ENCODE assay signal across 16 cellular contexts in genomic region chr1:22056921-22057320, GRCh38. TPM values are rescaled to one million over a fixed set of nuclear protein-coding genes. Genes with fewer than 3 reads are reported as not detected.
DNase-seq lines count a peak whose midpoint lies in the region; ATAC-seq and TF ChIP-seq lines count a peak whose summit lies in the region.
"Had no signal": no experiment of that assay in that cellular context is flagged by ENCODE, and none has a peak within 500 bp of the region (broad histone marks: within the 10 kb centered on the region; RNA-seq: fewer than 3 reads in every experiment).

No MANE protein-coding gene starts in this region.

- no peak overlapping the region for H2AFZ ChIP-seq in GM23248
- H2AFZ ChIP-seq: neural progenitor cell had no signal

- H3K4me2 ChIP-seq in GM23248 (ENCODE audit: unreplicated experiment), result peak overlapping the region; percentile 48
- H3K4me2 ChIP-seq: neural progenitor cell had no signal

- ATAC-seq in natural killer cell (no peak), HG03442 (IDR thresholded peaks at IDR 0.05; ENCODE audit: unreplicated experiment) (no peak)

- TF ChIP-seq CTCF in CD14-positive monocyte (IDR thresholded peaks at IDR 0.05) (no peak), natural killer cell (IDR thresholded peaks at IDR 0.05) (no peak)

- peaks cover 0 to 4% (median 0%) of the 10 kb centered on the region in 3 donors for H3K27me3 Mint-ChIP-seq in CD14-positive monocyte (ENCODE audit: low read depth in 3 of 3)
- H3K27me3 Mint-ChIP-seq in activated naive CD8-positive, alpha-beta T cell treated with anti-CD3 and anti-CD28 coated beads for 36 hours, result no peaks in the 10 kb centered on the region
- no peaks in the 10 kb centered on the region for H3K27me3 Mint-ChIP-seq in natural killer cell (ENCODE audit: low read depth in 2 of 2)

- peaks cover 89% of the 10 kb centered on the region for H3K79me2 ChIP-seq in GM23248 (ENCODE audit: insufficient read depth)

- peaks cover 71% of the 10 kb centered on the region for H4K20me1 ChIP-seq in GM23248 (ENCODE audit: insufficient read depth)

- peak overlapping the region; percentile 51; the same call in 1 of the 2 replicates for H3K4me3 ChIP-seq in GM23248
- H3K4me3 ChIP-seq: breast epithelium, neural progenitor cell had no signal

- H3K27ac Mint-ChIP-seq in CD14-positive monocyte, result peak overlapping the region in 6 of 7 donors; percentile 65 to 83 (median 76)
- peak overlapping the region; percentile 36 for H3K27ac Mint-ChIP-seq in activated naive CD8-positive, alpha-beta T cell treated with anti-CD3 and anti-CD28 coated beads for 36 hours
- H3K27ac Mint-ChIP-seq in natural killer cell, result peak overlapping the region; percentile 96
- H3K27ac Mint-ChIP-seq: neural progenitor cell had no signal

- peaks cover 24% of the 10 kb centered on the region for H3K4me1 ChIP-seq in GM23248 (ENCODE audit: insufficient read depth)
- H3K4me1 ChIP-seq: neural progenitor cell had no signal

- peaks cover 20 to 53% of the 10 kb centered on the region in 2 donors for H3K36me3 Mint-ChIP-seq in CD14-positive monocyte
- H3K36me3 Mint-ChIP-seq in activated naive CD8-positive, alpha-beta T cell treated with anti-CD3 and anti-CD28 coated beads for 36 hours, result peaks cover 52% of the 10 kb centered on the region
- no peaks in the 10 kb centered on the region for H3K36me3 Mint-ChIP-seq in natural killer cell

- H3K27me3 ChIP-seq in GM23248 (replicated peaks; ENCODE audit: insufficient read depth), result no peaks in the 10 kb centered on the region
- H3K27me3 ChIP-seq: breast epithelium, neural progenitor cell had no signal

- 62 to 70% methylated on average over 2 of the region's 2 CpGs for WGBS in GM23248 (ENCODE audit: low coverage in 1 of 2, low lambda C conversion rate in 2 of 2, missing lambda C conversion rate in 2 of 2), 2 experiments

- no peaks in the 10 kb centered on the region for H3K9me2 ChIP-seq in GM23248 (ENCODE audit: insufficient read depth)

- peak overlapping the region; percentile 16; the same call in 1 of the 2 replicates for H3K9ac ChIP-seq in GM23248
- H3K9ac ChIP-seq: neural progenitor cell had no signal

- H3K4me1 Mint-ChIP-seq in CD14-positive monocyte (peaks cover 69% of the 10 kb centered on the region), natural killer cell (peaks cover 60 to 70% of the 10 kb centered on the region in 2 donors)
- peaks cover 55% of the 10 kb centered on the region for H3K4me1 Mint-ChIP-seq in activated naive CD8-positive, alpha-beta T cell treated with anti-CD3 and anti-CD28 coated beads for 36 hours

- H3F3A ChIP-seq in GM23248 (ENCODE audit: insufficient read depth), result peaks cover 43% of the 10 kb centered on the region

- peaks cover 3% of the 10 kb centered on the region; the same call in 1 of the 2 replicates for H3K36me3 ChIP-seq in GM23248 (ENCODE audit: low read depth)
- H3K36me3 ChIP-seq: breast epithelium, neural progenitor cell had no signal

- DNase-seq in CD14-positive monocyte (ENCODE audit: low spot score) (no peak), GM23248 (peak; percentile 31), natural killer cell (no peak), HuH-7 (ENCODE audit: low spot score) (no peak), NCI-H446 treated with DMSO at 0.1 percent for 48 hours (lab: John Stamatoyannopoulos, UW) (no peak), occipital lobe (lab: John Stamatoyannopoulos, UW) (no peak)
- no peak for DNase-seq in activated naive CD8-positive, alpha-beta T cell treated with anti-CD3 and anti-CD28 coated beads for 36 hours
- DNase-seq: activated CD8-positive, alpha-beta memory T cell treated with anti-CD3 and anti-CD28 coated beads, Interleukin-2, amount 50 U/mL, for 4 hours; DMS 273 treated with DMSO at 0.1 percent for 48 hours; NCI-H1694; stimulated activated CD4-positive, alpha-beta T cell treated with anti-CD3 and anti-CD28 coated beads, Interleukin-12 subunit alpha, Interleukin-12 subunit beta, amount 100 ng/mL, for 4 hours had no signal

- peak overlapping the region; percentile 15 for H3K27ac ChIP-seq in GM23248
- H3K27ac ChIP-seq: neural progenitor cell had no signal

- H3K9me3 Mint-ChIP-seq in CD14-positive monocyte (no peaks in the 10 kb centered on the region), natural killer cell (no peaks in the 10 kb centered on the region)
- H3K9me3 Mint-ChIP-seq in activated naive CD8-positive, alpha-beta T cell treated with anti-CD3 and anti-CD28 coated beads for 36 hours, result peaks cover 3% of the 10 kb centered on the region
- H3K9me3 Mint-ChIP-seq: neural progenitor cell had no signal

- H3K4me3 Mint-ChIP-seq in CD14-positive monocyte (no peak overlapping the region), natural killer cell (peak overlapping the region; percentile 68)
- H3K4me3 Mint-ChIP-seq in activated naive CD8-positive, alpha-beta T cell treated with anti-CD3 and anti-CD28 coated beads for 36 hours, result peak overlapping the region; percentile 48
- H3K4me3 Mint-ChIP-seq: neural progenitor cell had no signal

- in situ Hi-C loops in GM23248 (cut with MboI), result no loop called here

- intact Hi-C loops in CD14-positive monocyte (cut with micrococcal nuclease) (loop anchor here in 1 of 2 donors (5.0 kb wide), 1 partner anchor 35 kb away; no protein-coding TSS in a partner anchor), natural killer cell (cut with micrococcal nuclease) (no loop called here)

- no peaks in the 10 kb centered on the region for H3K9me3 ChIP-seq in GM23248 (ENCODE audit: low read depth)
- H3K9me3 ChIP-seq: breast epithelium had no signal

RNA-seq across cellular contexts. Expression of gene CDC42, which starts 4.4 kb away (rescaled TPM):
- polyA plus RNA-seq in CD14-positive monocyte, result 100 to 1,000 TPM; 606 to 731 TPM
- total RNA-seq in GM23248 (2014; rRNA removed; shearing (Covaris generic)), result 403 and 420 TPM in 2 replicates
- 159 TPM in 2 replicates for polyA plus RNA-seq in GM23248 (2016; fragmentation: Nextera tagmentation; extraction: Ambion mirVana)
- 100 to 1,000 TPM; 301 to 302 TPM for total RNA-seq in activated naive CD8-positive, alpha-beta T cell treated with anti-CD3 and anti-CD28 coated beads for 36 hours
- 100 to 1,000 TPM; 454 to 470 (median 463) TPM for total RNA-seq in natural killer cell
- total RNA-seq in occipital lobe, result 765 TPM

RNA-seq across cellular contexts. Expression of gene CELA3A, which starts 55.5 kb away (rescaled TPM):
- not detected for polyA plus RNA-seq in CD14-positive monocyte
- not detected in 2 replicates for total RNA-seq in GM23248 (2014; rRNA removed; shearing (Covaris generic))
- polyA plus RNA-seq in GM23248 (2016; fragmentation: Nextera tagmentation; extraction: Ambion mirVana), result not detected in 2 replicates
- not detected for total RNA-seq in activated naive CD8-positive, alpha-beta T cell treated with anti-CD3 and anti-CD28 coated beads for 36 hours
- not detected for total RNA-seq in natural killer cell
- not detected for total RNA-seq in occipital lobe
- total RNA-seq: breast epithelium; H1; T-helper 2 cell treated with Interferon-gamma antibody and Interleukin-4, amounts not matched to agents 100 ng/mL and 5 ng/mL, for 36 hours had no signal
- polyA plus RNA-seq: H1 had no signal

Comparison
In these comparisons a context has a peak if more than half of its experiments do, and no peak if none do; other contexts are left out.
1. H3K27ac Mint-ChIP-seq: peak in every context shown above with its lines; median percentile 96 in natural killer cell; 76 in CD14-positive monocyte; 36 in activated naive CD8-positive, alpha-beta T cell treated with anti-CD3 and anti-CD28 coated beads for 36 hours.
2. H3K4me3 Mint-ChIP-seq: peak in activated naive CD8-positive, alpha-beta T cell treated with anti-CD3 and anti-CD28 coated beads for 36 hours (single experiment) and natural killer cell (single experiment); none in CD14-positive monocyte (0 of 2).